ENCODE assay signal across 32 cellular contexts in genomic region chr7:96225251-96225650, GRCh38.
"Had no signal": no experiment of that assay in that cellular context is flagged by ENCODE, and none has a peak within 500 bp of the region (broad histone marks: within the 10 kb centered on the region; RNA-seq: fewer than 3 reads in every experiment).

No MANE protein-coding gene starts in this region.

- H3K27ac Mint-ChIP-seq: activated CD4-positive, alpha-beta memory T cell treated with anti-CD3 and anti-CD28 coated beads, Interleukin-2, amount 10 ng/mL, durations not matched to agents 7 days and 5 days; activated CD4-positive, alpha-beta T cell treated with anti-CD3 and anti-CD28 coated beads for 36 hours; activated CD4-positive, alpha-beta T cell treated with anti-CD3 and anti-CD28 coated beads, Interleukin-2, amount 10 ng/mL, durations not matched to agents 7 days and 5 days; activated CD8-positive, alpha-beta memory T cell treated with anti-CD3 and anti-CD28 coated beads, Interleukin-2, amount 10 ng/mL, durations not matched to agents 7 days and 5 days; activated CD8-positive, alpha-beta T cell treated with anti-CD3 and anti-CD28 coated beads, Interleukin-2, amount 10 ng/mL, durations not matched to agents 7 days and 5 days; activated naive CD4-positive, alpha-beta T cell treated with anti-CD3 and anti-CD28 coated beads, Interleukin-2, amount 10 ng/mL, durations not matched to agents 7 days and 5 days; activated naive CD8-positive, alpha-beta T cell; activated naive CD8-positive, alpha-beta T cell treated with anti-CD3 and anti-CD28 coated beads, Interleukin-2, amount 10 ng/mL, durations not matched to agents 7 days and 5 days; activated naive CD8-positive, alpha-beta T cell treated with anti-CD3 and anti-CD28 coated beads, Interleukin-2, amount 50 U/mL, for 24 hours; activated T-helper 2 cell treated with anti-CD3 and anti-CD28 coated beads, Interferon-gamma antibody, Interleukin-2, Interleukin-4, amounts not matched to agents 10 μg/mL and 5 μg/mL and 100 μg/mL, durations not matched to agents 14 hours and 24 hours and 36 hours; brain; T-helper 1 cell treated with Interleukin-12 subunit alpha and Interleukin-12 subunit beta and Interleukin-4 antibody, amounts not matched to agents 30 μg/mL and 1 μg/mL, for 36 hours; T-helper 2 cell treated with Interferon-gamma antibody and Interleukin-4, amounts not matched to agents 5 μg/mL and 100 μg/mL, for 36 hours had no signal

- ATAC-seq: activated CD4-positive, CD25-positive, alpha-beta regulatory T cell treated with anti-CD3 and anti-CD28 coated beads, Interleukin-2, amount 50 U/mL, for 24 hours; activated CD8-positive, alpha-beta memory T cell treated with anti-CD3 and anti-CD28 coated beads, Interleukin-2, amount 10 ng/mL, durations not matched to agents 7 days and 5 days; activated CD8-positive, alpha-beta T cell treated with anti-CD3 and anti-CD28 coated beads, Interleukin-2, amount 10 ng/mL, durations not matched to agents 7 days and 5 days had no signal

- FAIRE-seq: bronchial epithelial cell, TTC549 had no signal

- H3K4me3 Mint-ChIP-seq: activated CD4-positive, alpha-beta memory T cell treated with anti-CD3 and anti-CD28 coated beads, Interleukin-2, amount 10 ng/mL, durations not matched to agents 7 days and 5 days; activated CD4-positive, alpha-beta T cell treated with anti-CD3 and anti-CD28 coated beads for 36 hours; activated CD4-positive, alpha-beta T cell treated with anti-CD3 and anti-CD28 coated beads, Interleukin-2, amount 10 ng/mL, durations not matched to agents 7 days and 5 days; activated CD8-positive, alpha-beta memory T cell treated with anti-CD3 and anti-CD28 coated beads, Interleukin-2, amount 10 ng/mL, durations not matched to agents 7 days and 5 days; activated CD8-positive, alpha-beta T cell treated with anti-CD3 and anti-CD28 coated beads, Interleukin-2, amount 10 ng/mL, durations not matched to agents 7 days and 5 days; activated naive CD4-positive, alpha-beta T cell treated with anti-CD3 and anti-CD28 coated beads, Interleukin-2, amount 10 ng/mL, durations not matched to agents 7 days and 5 days; activated naive CD4-positive, alpha-beta T cell treated with anti-CD3 and anti-CD28 coated beads, Interleukin-2, amount 50 U/mL, for 24 hours; activated naive CD8-positive, alpha-beta T cell; activated naive CD8-positive, alpha-beta T cell treated with anti-CD3 and anti-CD28 coated beads, Interleukin-2, amount 10 ng/mL, durations not matched to agents 7 days and 5 days; activated naive CD8-positive, alpha-beta T cell treated with anti-CD3 and anti-CD28 coated beads, Interleukin-2, amount 50 U/mL, for 24 hours; brain; central memory CD8-positive, alpha-beta T cell; T-helper 1 cell treated with Interleukin-12 subunit alpha and Interleukin-12 subunit beta and Interleukin-4 antibody, amounts not matched to agents 30 μg/mL and 1 μg/mL, for 36 hours; T-helper 2 cell treated with Interferon-gamma antibody and Interleukin-4, amounts not matched to agents 5 μg/mL and 100 μg/mL, for 36 hours had no signal

- H3K4me1 Mint-ChIP-seq: activated CD4-positive, alpha-beta memory T cell treated with anti-CD3 and anti-CD28 coated beads, Interleukin-2, amount 10 ng/mL, durations not matched to agents 7 days and 5 days; activated CD4-positive, alpha-beta T cell treated with anti-CD3 and anti-CD28 coated beads, Interleukin-2, amount 10 ng/mL, durations not matched to agents 7 days and 5 days; activated CD8-positive, alpha-beta memory T cell treated with anti-CD3 and anti-CD28 coated beads, Interleukin-2, amount 10 ng/mL, durations not matched to agents 7 days and 5 days; activated naive CD4-positive, alpha-beta T cell treated with anti-CD3 and anti-CD28 coated beads, Interleukin-2, amount 10 ng/mL, durations not matched to agents 7 days and 5 days; activated naive CD8-positive, alpha-beta T cell treated with anti-CD3 and anti-CD28 coated beads, Interleukin-2, amount 10 ng/mL, durations not matched to agents 7 days and 5 days; central memory CD8-positive, alpha-beta T cell had no signal

- H3K27ac ChIP-seq: ascending aorta, cardiac muscle cell, VCaP had no signal

- DNase-seq: activated CD4-positive, alpha-beta memory T cell treated with anti-CD3 and anti-CD28 coated beads, Interleukin-2, amount 10 ng/mL, durations not matched to agents 7 days and 5 days; activated CD4-positive, alpha-beta T cell treated with anti-CD3 and anti-CD28 coated beads for 1 hour; activated CD4-positive, CD25-positive, alpha-beta regulatory T cell; activated CD8-positive, alpha-beta memory T cell treated with anti-CD3 and anti-CD28 coated beads for 24 hours; activated CD8-positive, alpha-beta memory T cell treated with anti-CD3 and anti-CD28 coated beads, Interleukin-2, amount 10 ng/mL, durations not matched to agents 7 days and 5 days; activated CD8-positive, alpha-beta memory T cell treated with anti-CD3 and anti-CD28 coated beads, Interleukin-2, amount 50 U/mL, for 48 hours; activated CD8-positive, alpha-beta T cell treated with anti-CD3 and anti-CD28 coated beads, Interleukin-2, amount 10 ng/mL, durations not matched to agents 7 days and 5 days; activated effector memory CD4-positive, alpha-beta T cell treated with Interleukin-2 at 50 U/mL for 16 hours; activated gamma-delta T cell; activated naive CD4-positive, alpha-beta T cell treated with anti-CD3 and anti-CD28 coated beads, Interleukin-2, amount 10 ng/mL, durations not matched to agents 7 days and 5 days; activated naive CD4-positive, alpha-beta T cell treated with Interleukin-2 at 50 U/mL for 16 hours; activated naive CD8-positive, alpha-beta T cell treated with anti-CD3 and anti-CD28 coated beads, Interleukin-2, amount 10 ng/mL, durations not matched to agents 7 days and 5 days; activated T-cell treated with anti-CD3 and anti-CD28 coated beads, Interleukin-2, amount 50 U/mL, for 48 hours; cerebellar nuclear complex; T-helper 1 cell; T-helper 9 cell had no signal

- H3K9me3 Mint-ChIP-seq: activated CD4-positive, alpha-beta memory T cell treated with anti-CD3 and anti-CD28 coated beads, Interleukin-2, amount 10 ng/mL, durations not matched to agents 7 days and 5 days; activated naive CD8-positive, alpha-beta T cell treated with anti-CD3 and anti-CD28 coated beads, Interleukin-2, amount 10 ng/mL, durations not matched to agents 7 days and 5 days; central memory CD8-positive, alpha-beta T cell had no signal

- H3K4me3 ChIP-seq: ascending aorta, cardiac muscle cell had no signal

- H3K4me1 ChIP-seq: ascending aorta had no signal

- H3K27me3 Mint-ChIP-seq: activated CD4-positive, alpha-beta memory T cell treated with anti-CD3 and anti-CD28 coated beads, Interleukin-2, amount 10 ng/mL, durations not matched to agents 7 days and 5 days; activated CD4-positive, alpha-beta T cell treated with anti-CD3 and anti-CD28 coated beads for 36 hours; activated CD4-positive, alpha-beta T cell treated with anti-CD3 and anti-CD28 coated beads, Interleukin-2, amount 10 ng/mL, durations not matched to agents 7 days and 5 days; activated CD8-positive, alpha-beta memory T cell treated with anti-CD3 and anti-CD28 coated beads, Interleukin-2, amount 10 ng/mL, durations not matched to agents 7 days and 5 days; activated naive CD4-positive, alpha-beta T cell treated with anti-CD3 and anti-CD28 coated beads, Interleukin-2, amount 10 ng/mL, durations not matched to agents 7 days and 5 days; activated naive CD4-positive, alpha-beta T cell treated with anti-CD3 and anti-CD28 coated beads, Interleukin-2, amount 50 U/mL, for 24 hours; activated naive CD8-positive, alpha-beta T cell; activated naive CD8-positive, alpha-beta T cell treated with anti-CD3 and anti-CD28 coated beads, Interleukin-2, amount 10 ng/mL, durations not matched to agents 7 days and 5 days; activated naive CD8-positive, alpha-beta T cell treated with anti-CD3 and anti-CD28 coated beads, Interleukin-2, amount 50 U/mL, for 24 hours; brain; central memory CD8-positive, alpha-beta T cell had no signal

- H3K36me3 ChIP-seq: cardiac muscle cell had no signal

- H3K27me3 ChIP-seq: ascending aorta, cardiac muscle cell had no signal

- H3K9me3 ChIP-seq: ascending aorta had no signal
